In the genomic region with DNA sequence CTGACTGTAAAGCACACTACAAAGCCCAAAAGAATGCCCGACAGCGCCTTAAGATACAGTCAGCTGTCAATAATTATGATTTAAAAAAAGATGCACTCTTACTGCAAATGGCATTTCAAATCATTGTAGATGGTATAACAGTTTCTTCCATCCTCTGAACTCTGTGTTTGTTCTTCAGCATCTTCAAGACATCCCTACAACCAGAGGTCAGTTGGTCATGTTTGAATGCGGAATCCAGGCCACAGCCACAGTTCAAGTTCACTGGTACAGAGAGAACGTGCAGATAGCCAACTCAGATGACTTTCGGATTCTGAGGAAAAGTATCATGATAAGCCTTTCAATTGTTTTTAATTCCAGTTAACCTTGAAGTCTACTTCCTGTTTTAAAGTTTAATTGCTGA, we compare ENCODE assay signal across 1 cellular context.
TF ChIP-seq lines count a peak whose summit lies in the region.

No MANE protein-coding gene starts in this region.

TF ChIP-seq in K562, 482 proteins besides CTCF, POLR2A, EP300 and RAD21:
- no peak for TF ChIP-seq SMAD2 (IDR thresholded peaks at IDR 0.05; ENCODE audit: low read depth, low read length)
- TF ChIP-seq RUNX1 (IDR thresholded peaks at IDR 0.05; ENCODE audit: low read depth), result no peak
- no peak for TF ChIP-seq NUFIP1 (IDR thresholded peaks at IDR 0.05; ENCODE audit: partially characterized antibody)
- TF ChIP-seq ELF1 (tag; IDR thresholded peaks at IDR 0.05), result no peak
- no peak for TF ChIP-seq ZNF444 (CRISPR knock-in tag; IDR thresholded peaks at IDR 0.05)
- no peak for TF ChIP-seq NFIC (IDR thresholded peaks at IDR 0.05)
- TF ChIP-seq ZNF12 (CRISPR knock-in tag; IDR thresholded peaks at IDR 0.05), result no peak
- no peak for TF ChIP-seq NFE2 (IDR thresholded peaks at IDR 0.05; ENCODE audit: low read depth)
- TF ChIP-seq NFIX (CRISPR knock-in tag; IDR thresholded peaks at IDR 0.05; ENCODE audit: low read depth), result no peak
- no peak for TF ChIP-seq SMAD1 (IDR thresholded peaks at IDR 0.05; ENCODE audit: low read depth, low read length, partially characterized antibody)
- no peak for TF ChIP-seq TARDBP (IDR thresholded peaks at IDR 0.05)
- TF ChIP-seq, protein P1, sequence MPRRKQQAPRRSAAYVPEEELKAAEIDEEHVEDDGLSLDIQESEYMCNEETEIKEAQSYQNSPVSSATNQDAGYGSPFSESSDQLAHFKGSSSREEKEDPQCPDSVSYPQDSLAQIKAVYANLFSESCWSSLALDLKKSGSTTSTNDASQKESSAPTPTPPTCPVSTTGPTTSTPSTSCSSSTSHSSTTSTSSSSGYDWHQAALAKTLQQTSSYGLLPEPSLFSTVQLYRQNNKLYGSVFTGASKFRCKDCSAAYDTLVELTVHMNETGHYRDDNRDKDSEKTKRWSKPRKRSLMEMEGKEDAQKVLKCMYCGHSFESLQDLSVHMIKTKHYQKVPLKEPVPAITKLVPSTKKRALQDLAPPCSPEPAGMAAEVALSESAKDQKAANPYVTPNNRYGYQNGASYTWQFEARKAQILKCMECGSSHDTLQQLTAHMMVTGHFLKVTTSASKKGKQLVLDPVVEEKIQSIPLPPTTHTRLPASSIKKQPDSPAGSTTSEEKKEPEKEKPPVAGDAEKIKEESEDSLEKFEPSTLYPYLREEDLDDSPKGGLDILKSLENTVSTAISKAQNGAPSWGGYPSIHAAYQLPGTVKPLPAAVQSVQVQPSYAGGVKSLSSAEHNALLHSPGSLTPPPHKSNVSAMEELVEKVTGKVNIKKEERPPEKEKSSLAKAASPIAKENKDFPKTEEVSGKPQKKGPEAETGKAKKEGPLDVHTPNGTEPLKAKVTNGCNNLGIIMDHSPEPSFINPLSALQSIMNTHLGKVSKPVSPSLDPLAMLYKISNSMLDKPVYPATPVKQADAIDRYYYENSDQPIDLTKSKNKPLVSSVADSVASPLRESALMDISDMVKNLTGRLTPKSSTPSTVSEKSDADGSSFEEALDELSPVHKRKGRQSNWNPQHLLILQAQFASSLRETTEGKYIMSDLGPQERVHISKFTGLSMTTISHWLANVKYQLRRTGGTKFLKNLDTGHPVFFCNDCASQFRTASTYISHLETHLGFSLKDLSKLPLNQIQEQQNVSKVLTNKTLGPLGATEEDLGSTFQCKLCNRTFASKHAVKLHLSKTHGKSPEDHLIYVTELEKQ (CRISPR knock-in tag; IDR thresholded peaks at IDR 0.05), result no peak
- no peak for TF ChIP-seq MAZ (CRISPR knock-in tag; conservative IDR thresholded peaks at IDR 0.05 in 1 of 2, IDR thresholded peaks at IDR 0.05 in 1 of 2)
- TF ChIP-seq L3MBTL2 (IDR thresholded peaks at IDR 0.05), result no peak
- TF ChIP-seq GTF2A2 (tag; IDR thresholded peaks at IDR 0.05), result no peak
- no peak for TF ChIP-seq ZEB2 (IDR thresholded peaks at IDR 0.05)
- no peak for TF ChIP-seq SMARCC2 (IDR thresholded peaks at IDR 0.05; ENCODE audit: low read depth)
- TF ChIP-seq, protein P2, sequence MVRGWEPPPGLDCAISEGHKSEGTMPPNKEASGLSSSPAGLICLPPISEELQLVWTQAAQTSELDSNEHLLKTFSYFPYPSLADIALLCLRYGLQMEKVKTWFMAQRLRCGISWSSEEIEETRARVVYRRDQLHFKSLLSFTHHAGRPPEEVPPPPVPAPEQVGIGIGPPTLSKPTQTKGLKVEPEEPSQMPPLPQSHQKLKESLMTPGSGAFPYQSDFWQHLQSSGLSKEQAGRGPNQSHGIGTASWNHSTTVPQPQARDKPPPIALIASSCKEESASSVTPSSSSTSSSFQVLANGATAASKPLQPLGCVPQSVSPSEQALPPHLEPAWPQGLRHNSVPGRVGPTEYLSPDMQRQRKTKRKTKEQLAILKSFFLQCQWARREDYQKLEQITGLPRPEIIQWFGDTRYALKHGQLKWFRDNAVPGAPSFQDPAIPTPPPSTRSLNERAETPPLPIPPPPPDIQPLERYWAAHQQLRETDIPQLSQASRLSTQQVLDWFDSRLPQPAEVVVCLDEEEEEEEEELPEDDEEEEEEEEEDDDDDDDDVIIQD (CRISPR knock-in tag; IDR thresholded peaks at IDR 0.05), result no peak
- no peak for TF ChIP-seq MCM7 (IDR thresholded peaks at IDR 0.05)
TF ChIP-seq in K562: peak in this region for 0.
